Comparison of ENCODE assay signal across 1 cellular context in the genomic region with DNA sequence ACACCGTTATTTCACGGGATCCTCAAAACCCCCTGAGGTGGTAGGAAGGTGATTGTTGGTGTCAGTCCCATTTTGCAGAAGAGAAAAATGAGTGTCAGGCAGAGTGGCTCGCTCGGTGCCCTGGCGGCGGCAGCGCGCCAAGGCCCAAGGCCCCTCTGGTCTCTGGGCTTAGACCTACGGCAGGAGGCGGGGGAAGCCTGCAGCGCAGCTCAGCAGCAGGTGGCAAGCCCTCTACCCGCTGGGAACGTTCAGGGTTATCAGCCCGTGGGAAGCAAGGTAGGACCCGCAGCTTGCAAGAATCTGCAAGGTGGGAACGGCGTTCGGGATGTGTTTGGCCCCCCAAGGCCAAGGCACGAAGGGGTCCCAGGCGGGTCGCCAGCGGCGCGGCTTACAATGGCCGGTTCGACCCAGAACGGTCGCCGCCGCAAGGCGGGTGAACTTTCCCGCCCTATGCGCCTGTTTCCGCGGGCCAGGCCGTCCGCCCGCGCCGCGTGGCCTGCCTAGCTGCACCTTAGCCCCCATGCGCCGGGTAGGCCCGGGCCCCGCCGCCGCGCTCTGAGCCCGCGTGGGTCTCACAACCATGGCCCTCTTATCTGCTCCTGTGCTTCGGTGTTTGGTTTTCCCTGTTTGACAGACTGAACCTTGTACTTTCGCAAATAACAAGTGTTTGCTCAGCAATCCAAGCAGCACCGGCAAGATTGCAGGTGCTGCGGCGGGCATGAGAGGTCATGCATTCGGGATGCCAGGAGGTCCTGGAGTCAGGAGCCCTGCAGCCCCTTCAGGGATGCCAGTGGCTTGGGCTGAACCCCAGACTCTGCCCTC.
TF ChIP-seq lines count a peak whose summit lies in the region.

No MANE protein-coding gene starts in this region.

TF ChIP-seq in HepG2, 621 proteins besides CTCF, POLR2A, EP300 and RAD21 (continued from another document):
- peak; percentile 68; the same call in 1 of the 2 replicates for TF ChIP-seq AFF4 (CRISPR knock-in tag; IDR thresholded peaks at IDR 0.05)
- peak; percentile 77; the same call in 1 of the 2 replicates for TF ChIP-seq CAMTA2 (CRISPR knock-in tag; IDR thresholded peaks at IDR 0.05; ENCODE audit: borderline replicate concordance)
- peak; percentile 83; the same call in 1 of the 2 replicates for TF ChIP-seq ZNF441 (CRISPR knock-in tag; IDR thresholded peaks at IDR 0.05; ENCODE audit: borderline replicate concordance)
TF ChIP-seq in HepG2: peak in this region for 427.
